ENCODE assay signal across 8 cellular contexts in the genomic region with DNA sequence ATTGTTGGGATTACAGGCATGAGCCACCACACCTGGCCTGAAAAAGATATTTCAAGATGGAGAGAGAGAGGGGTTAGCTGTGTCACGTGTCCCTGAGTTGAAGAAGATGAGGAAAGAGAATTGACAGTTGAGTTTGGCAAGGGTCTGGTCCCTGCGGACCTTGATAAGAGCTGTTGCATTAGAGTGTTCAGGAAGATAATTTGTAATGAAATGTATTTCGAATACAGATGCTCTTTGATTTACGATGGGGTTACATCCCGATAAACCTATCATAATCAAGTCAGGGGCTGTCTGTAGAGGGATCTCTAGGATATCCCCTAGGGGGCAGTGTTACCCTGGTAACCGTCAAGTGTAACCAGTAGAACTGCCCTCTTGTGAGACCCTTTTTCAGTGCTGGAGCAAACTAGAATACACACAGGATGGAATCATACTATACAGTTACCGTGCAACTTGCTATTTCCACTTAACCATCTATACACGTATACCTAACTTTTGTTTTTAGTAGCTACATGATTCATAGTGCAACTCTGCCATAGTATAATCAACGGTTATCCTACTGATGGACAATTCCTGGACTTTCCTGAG. TPM values are rescaled to one million over a fixed set of nuclear protein-coding genes. Genes with fewer than 3 reads are reported as not detected.
DNase-seq lines count a peak whose midpoint lies in the region; ATAC-seq and TF ChIP-seq lines count a peak whose summit lies in the region.

No MANE protein-coding gene starts in this region.

- peak overlapping the region; percentile 68 for H3K4me3 Mint-ChIP-seq in activated CD4-positive, alpha-beta memory T cell treated with anti-CD3 and anti-CD28 coated beads, Interleukin-2, amount 10 ng/mL, durations not matched to agents 7 days and 5 days
- peak overlapping the region; percentile 73 for H3K4me3 Mint-ChIP-seq in nephron progenitor cell

- POLR2A ChIA-PET in activated CD4-positive, alpha-beta memory T cell treated with anti-CD3 and anti-CD28 coated beads, Interleukin-2, amount 10 ng/mL, durations not matched to agents 7 days and 5 days (lab: Charles Lee), result interaction anchor here (1.0 to 3.6 kb wide), 6 partner anchors 14 to 54 kb away, joined by 3 to 12 read pairs (median 4); no protein-coding TSS in a partner anchor

- peak overlapping the region; percentile 61 for H3K27ac Mint-ChIP-seq in activated CD4-positive, alpha-beta memory T cell treated with anti-CD3 and anti-CD28 coated beads, Interleukin-2, amount 10 ng/mL, durations not matched to agents 7 days and 5 days
- H3K27ac Mint-ChIP-seq in nephron progenitor cell, result no peak overlapping the region

- ATAC-seq in HG03095 (IDR thresholded peaks at IDR 0.05; ENCODE audit: unreplicated experiment), result peak; percentile 32
- peak; percentile 51 for ATAC-seq in esophagus mucosa
- no peak for ATAC-seq in GM19328 (IDR thresholded peaks at IDR 0.05; ENCODE audit: unreplicated experiment)

- H3K36me3 Mint-ChIP-seq in activated CD4-positive, alpha-beta memory T cell treated with anti-CD3 and anti-CD28 coated beads, Interleukin-2, amount 10 ng/mL, durations not matched to agents 7 days and 5 days (ENCODE audit: low read depth), result peaks cover 10% of the 10 kb centered on the region
- H3K36me3 Mint-ChIP-seq in nephron progenitor cell (ENCODE audit: low read depth), result peaks cover 6% of the 10 kb centered on the region

- DNase-seq in NCI-H2196 (lab: John Stamatoyannopoulos, UW; ENCODE audit: unreplicated experiment) (peak; percentile 52), NCI-H2196 treated with DMSO at 0.1 percent for 48 hours (lab: John Stamatoyannopoulos, UW; ENCODE audit: unreplicated experiment) (no peak), NCI-H748 (lab: John Stamatoyannopoulos, UW; ENCODE audit: unreplicated experiment) (peak; percentile 77), nephron progenitor cell (peak; percentile 68)
- peak; percentile 64 for DNase-seq in activated CD4-positive, alpha-beta memory T cell treated with anti-CD3 and anti-CD28 coated beads, Interleukin-2, amount 10 ng/mL, durations not matched to agents 7 days and 5 days

- peaks cover 43% of the 10 kb centered on the region for H3K4me1 Mint-ChIP-seq in activated CD4-positive, alpha-beta memory T cell treated with anti-CD3 and anti-CD28 coated beads, Interleukin-2, amount 10 ng/mL, durations not matched to agents 7 days and 5 days
- H3K4me1 Mint-ChIP-seq in nephron progenitor cell, result peaks cover 39% of the 10 kb centered on the region

- TF ChIP-seq CTCF in nephron progenitor cell (IDR thresholded peaks at IDR 0.05), result peak; percentile 76

- H3K27me3 Mint-ChIP-seq in activated CD4-positive, alpha-beta memory T cell treated with anti-CD3 and anti-CD28 coated beads, Interleukin-2, amount 10 ng/mL, durations not matched to agents 7 days and 5 days, result no peaks in the 10 kb centered on the region
- H3K27me3 Mint-ChIP-seq in nephron progenitor cell (ENCODE audit: low read depth, poor library complexity), result peaks cover 10% of the 10 kb centered on the region

- no peaks in the 10 kb centered on the region for H3K9me3 Mint-ChIP-seq in activated CD4-positive, alpha-beta memory T cell treated with anti-CD3 and anti-CD28 coated beads, Interleukin-2, amount 10 ng/mL, durations not matched to agents 7 days and 5 days
- no peaks in the 10 kb centered on the region for H3K9me3 Mint-ChIP-seq in nephron progenitor cell

- CTCF ChIA-PET in activated CD4-positive, alpha-beta memory T cell treated with anti-CD3 and anti-CD28 coated beads, Interleukin-2, amount 10 ng/mL, durations not matched to agents 7 days and 5 days (lab: Charles Lee), result interaction anchor here (0.5 to 3.9 kb wide), 18 partner anchors 8 to 262 kb away, joined by 3 to 20 read pairs (median 3); a partner anchor contains a TSS

RNA-seq across cellular contexts. Expression of a gene that starts 1.5 kb away (rescaled TPM):
- 10 to 100 TPM; 49.7 to 50.2 TPM for total RNA-seq in activated CD4-positive, alpha-beta memory T cell treated with anti-CD3 and anti-CD28 coated beads, Interleukin-2, amount 10 ng/mL, durations not matched to agents 7 days and 5 days
- total RNA-seq in esophagus mucosa, result 34.9 TPM

RNA-seq across cellular contexts. Expression of a gene that starts 16.9 kb away (rescaled TPM):
- total RNA-seq in activated CD4-positive, alpha-beta memory T cell treated with anti-CD3 and anti-CD28 coated beads, Interleukin-2, amount 10 ng/mL, durations not matched to agents 7 days and 5 days, result 10 to 100 TPM; 21.3 to 21.4 TPM
- total RNA-seq in esophagus mucosa, result 34.6 TPM

RNA-seq across cellular contexts. Expression of a gene that starts 21.8 kb away (rescaled TPM):
- not detected for total RNA-seq in activated CD4-positive, alpha-beta memory T cell treated with anti-CD3 and anti-CD28 coated beads, Interleukin-2, amount 10 ng/mL, durations not matched to agents 7 days and 5 days
- 8.3 TPM for total RNA-seq in esophagus mucosa

RNA-seq across cellular contexts. Expression of a gene that starts 31.6 kb away (rescaled TPM):
- 10 to 100 TPM; 24.8 to 26.8 TPM for total RNA-seq in activated CD4-positive, alpha-beta memory T cell treated with anti-CD3 and anti-CD28 coated beads, Interleukin-2, amount 10 ng/mL, durations not matched to agents 7 days and 5 days
- 32.8 TPM for total RNA-seq in esophagus mucosa

RNA-seq across cellular contexts. Expression of a gene that starts 36.8 kb away (rescaled TPM):
- total RNA-seq in activated CD4-positive, alpha-beta memory T cell treated with anti-CD3 and anti-CD28 coated beads, Interleukin-2, amount 10 ng/mL, durations not matched to agents 7 days and 5 days, result 1 to 10 TPM; 6.1 to 6.7 TPM
- total RNA-seq in esophagus mucosa, result 4.1 TPM
